38 cellular contexts compared by ENCODE assay signal in the genomic region with DNA sequence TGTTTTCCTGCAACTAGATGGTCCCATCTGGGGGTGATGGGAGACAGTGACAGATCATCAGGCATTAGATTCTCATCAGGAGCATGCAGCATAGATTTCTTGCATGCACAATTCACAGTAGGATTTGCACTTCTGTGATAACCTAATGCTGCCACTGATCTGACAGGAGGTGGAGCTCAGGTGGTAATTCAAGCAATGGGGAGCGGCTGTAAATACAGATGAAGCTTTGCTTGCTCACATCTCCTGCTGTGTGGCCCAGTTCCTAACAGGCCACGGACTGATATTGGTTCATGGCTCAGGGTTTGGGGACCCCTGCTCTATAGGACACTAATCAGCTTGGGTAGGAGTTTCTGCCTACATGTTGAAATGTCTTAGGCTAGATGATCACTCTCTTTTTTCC.
"Had no signal": no experiment of that assay in that cellular context is flagged by ENCODE, and none has a peak within 500 bp of the region (broad histone marks: within the 10 kb centered on the region; RNA-seq: fewer than 3 reads in every experiment).

No MANE protein-coding gene starts in this region.

- H3K27ac ChIP-seq: adrenal gland, ascending aorta, body of pancreas, brain microvascular endothelial cell, breast epithelium, cardiac muscle cell had no signal

- H3K27me3 Mint-ChIP-seq: activated naive CD4-positive, alpha-beta T cell treated with anti-CD3 and anti-CD28 coated beads, Interleukin-2, amount 10 ng/mL, durations not matched to agents 7 days and 5 days had no signal

- H3K9me3 Mint-ChIP-seq: activated naive CD4-positive, alpha-beta T cell treated with anti-CD3 and anti-CD28 coated beads for 36 hours; activated naive CD4-positive, alpha-beta T cell treated with anti-CD3 and anti-CD28 coated beads, Interleukin-2, amount 10 ng/mL, durations not matched to agents 7 days and 5 days; activated naive CD4-positive, alpha-beta T cell treated with anti-CD3 and anti-CD28 coated beads, Interleukin-2, amount 50 U/mL, for 24 hours; activated naive CD8-positive, alpha-beta T cell treated with anti-CD3 and anti-CD28 coated beads for 36 hours; activated naive CD8-positive, alpha-beta T cell treated with anti-CD3 and anti-CD28 coated beads, Interleukin-2, amount 10 ng/mL, durations not matched to agents 7 days and 5 days; activated naive CD8-positive, alpha-beta T cell treated with anti-CD3 and anti-CD28 coated beads, Interleukin-2, amount 50 U/mL, for 24 hours; activated T-cell treated with anti-CD3 and anti-CD28 coated beads, Interleukin-2, amount 50 U/mL, for 24 hours; activated T-cell treated with anti-CD3 and anti-CD28 coated beads, Interleukin-2, amount 50 U/mL, for 4 hours; activated T-cell treated with anti-CD3 and anti-CD28 coated beads, Interleukin-2, amount 50 U/mL, for 72 hours; activated T-helper 1 cell treated with anti-CD3 and anti-CD28 coated beads, Interleukin-12 subunit alpha, Interleukin-12 subunit beta, Interleukin-2, Interleukin-4 antibody, amounts not matched to agents 30 ng/mL and 10 ng/mL and 1 ng/mL, durations not matched to agents 14 hours and 24 hours and 36 hours; activated T-helper 2 cell treated with anti-CD3 and anti-CD28 coated beads, Interferon-gamma antibody, Interleukin-2, Interleukin-4, amounts not matched to agents 10 μg/mL and 5 μg/mL and 100 μg/mL, durations not matched to agents 14 hours and 24 hours and 36 hours; central memory CD8-positive, alpha-beta T cell had no signal

- H3K4me1 Mint-ChIP-seq: activated naive CD4-positive, alpha-beta T cell treated with anti-CD3 and anti-CD28 coated beads, Interleukin-2, amount 10 ng/mL, durations not matched to agents 7 days and 5 days; activated naive CD4-positive, alpha-beta T cell treated with anti-CD3 and anti-CD28 coated beads, Interleukin-2, amount 50 U/mL, for 24 hours; activated naive CD8-positive, alpha-beta T cell treated with anti-CD3 and anti-CD28 coated beads for 36 hours; activated naive CD8-positive, alpha-beta T cell treated with anti-CD3 and anti-CD28 coated beads, Interleukin-2, amount 10 ng/mL, durations not matched to agents 7 days and 5 days; activated naive CD8-positive, alpha-beta T cell treated with anti-CD3 and anti-CD28 coated beads, Interleukin-2, amount 50 U/mL, for 24 hours; activated T-helper 17 cell treated with anti-CD3 and anti-CD28 coated beads, Interleukin-2, amount 50 U/mL, for 72 hours; central memory CD8-positive, alpha-beta T cell had no signal

- H3K27me3 ChIP-seq: ascending aorta, body of pancreas, brain microvascular endothelial cell, breast epithelium, cardiac muscle cell had no signal

- ATAC-seq: activated naive CD4-positive, alpha-beta T cell treated with anti-CD3 and anti-CD28 coated beads, Interleukin-2, amount 50 U/mL, for 72 hours; activated naive CD8-positive, alpha-beta T cell treated with anti-CD3 and anti-CD28 coated beads, Interleukin-2, amount 50 U/mL, for 24 hours; activated T-cell treated with anti-CD3 and anti-CD28 coated beads, Interleukin-2, amount 50 U/mL, for 4 hours; activated T-cell treated with anti-CD3 and anti-CD28 coated beads, Interleukin-2, amount 50 U/mL, for 72 hours; activated T-helper 17 cell treated with anti-CD3 and anti-CD28 coated beads, Interleukin-2, amount 50 U/mL, for 72 hours; body of pancreas had no signal

- H3K36me3 Mint-ChIP-seq: activated naive CD4-positive, alpha-beta T cell treated with anti-CD3 and anti-CD28 coated beads, Interleukin-2, amount 10 ng/mL, durations not matched to agents 7 days and 5 days; activated naive CD4-positive, alpha-beta T cell treated with anti-CD3 and anti-CD28 coated beads, Interleukin-2, amount 50 U/mL, for 24 hours; activated naive CD4-positive, alpha-beta T cell treated with anti-CD3 and anti-CD28 coated beads, Interleukin-2, amount 50 U/mL, for 72 hours; activated naive CD8-positive, alpha-beta T cell; activated naive CD8-positive, alpha-beta T cell treated with anti-CD3 and anti-CD28 coated beads for 36 hours; activated naive CD8-positive, alpha-beta T cell treated with anti-CD3 and anti-CD28 coated beads, Interleukin-2, amount 10 ng/mL, durations not matched to agents 7 days and 5 days; brain had no signal

- H3K9me3 ChIP-seq: adrenal gland, ascending aorta, body of pancreas, breast epithelium had no signal

- H3K27ac Mint-ChIP-seq: activated naive CD4-positive, alpha-beta T cell treated with anti-CD3 and anti-CD28 coated beads for 36 hours; activated naive CD4-positive, alpha-beta T cell treated with anti-CD3 and anti-CD28 coated beads, Interleukin-2, amount 10 ng/mL, durations not matched to agents 7 days and 5 days; activated naive CD4-positive, alpha-beta T cell treated with anti-CD3 and anti-CD28 coated beads, Interleukin-2, amount 50 U/mL, for 24 hours; activated naive CD4-positive, alpha-beta T cell treated with anti-CD3 and anti-CD28 coated beads, Interleukin-2, amount 50 U/mL, for 72 hours; activated naive CD8-positive, alpha-beta T cell; activated naive CD8-positive, alpha-beta T cell treated with anti-CD3 and anti-CD28 coated beads for 36 hours; activated naive CD8-positive, alpha-beta T cell treated with anti-CD3 and anti-CD28 coated beads, Interleukin-2, amount 10 ng/mL, durations not matched to agents 7 days and 5 days; activated naive CD8-positive, alpha-beta T cell treated with anti-CD3 and anti-CD28 coated beads, Interleukin-2, amount 50 U/mL, for 24 hours; activated T-cell treated with anti-CD3 and anti-CD28 coated beads, Interleukin-2, amount 50 U/mL, for 24 hours; activated T-cell treated with anti-CD3 and anti-CD28 coated beads, Interleukin-2, amount 50 U/mL, for 72 hours; activated T-helper 1 cell treated with anti-CD3 and anti-CD28 coated beads, Interleukin-12 subunit alpha, Interleukin-12 subunit beta, Interleukin-2, Interleukin-4 antibody, amounts not matched to agents 30 ng/mL and 10 ng/mL and 1 ng/mL, durations not matched to agents 14 hours and 24 hours and 36 hours; activated T-helper 17 cell treated with anti-CD3 and anti-CD28 coated beads, Interleukin-2, amount 50 U/mL, for 72 hours; activated T-helper 2 cell treated with anti-CD3 and anti-CD28 coated beads, Interferon-gamma antibody, Interleukin-2, Interleukin-4, amounts not matched to agents 10 μg/mL and 5 μg/mL and 100 μg/mL, durations not matched to agents 14 hours and 24 hours and 36 hours had no signal

- H3K4me1 ChIP-seq: adrenal gland, ascending aorta had no signal

- H3K36me3 ChIP-seq: adrenal gland, ascending aorta, brain microvascular endothelial cell, breast epithelium, cardiac muscle cell had no signal

- H3K4me3 Mint-ChIP-seq: activated naive CD4-positive, alpha-beta T cell treated with anti-CD3 and anti-CD28 coated beads for 36 hours; activated naive CD4-positive, alpha-beta T cell treated with anti-CD3 and anti-CD28 coated beads, Interleukin-2, amount 10 ng/mL, durations not matched to agents 7 days and 5 days; activated naive CD4-positive, alpha-beta T cell treated with anti-CD3 and anti-CD28 coated beads, Interleukin-2, amount 50 U/mL, for 24 hours; activated naive CD8-positive, alpha-beta T cell; activated naive CD8-positive, alpha-beta T cell treated with anti-CD3 and anti-CD28 coated beads for 36 hours; activated naive CD8-positive, alpha-beta T cell treated with anti-CD3 and anti-CD28 coated beads, Interleukin-2, amount 10 ng/mL, durations not matched to agents 7 days and 5 days; activated naive CD8-positive, alpha-beta T cell treated with anti-CD3 and anti-CD28 coated beads, Interleukin-2, amount 50 U/mL, for 24 hours; activated T-cell treated with anti-CD3 and anti-CD28 coated beads, Interleukin-2, amount 50 U/mL, for 24 hours; activated T-cell treated with anti-CD3 and anti-CD28 coated beads, Interleukin-2, amount 50 U/mL, for 4 hours; activated T-cell treated with anti-CD3 and anti-CD28 coated beads, Interleukin-2, amount 50 U/mL, for 72 hours; activated T-helper 1 cell treated with anti-CD3 and anti-CD28 coated beads, Interleukin-12 subunit alpha, Interleukin-12 subunit beta, Interleukin-2, Interleukin-4 antibody, amounts not matched to agents 30 ng/mL and 10 ng/mL and 1 ng/mL, durations not matched to agents 14 hours and 24 hours and 36 hours; activated T-helper 17 cell treated with anti-CD3 and anti-CD28 coated beads, Interleukin-2, amount 50 U/mL, for 72 hours; brain; central memory CD8-positive, alpha-beta T cell had no signal

- DNase-seq: activated effector memory CD4-positive, alpha-beta T cell treated with anti-CD3 and anti-CD28 coated beads, Interleukin-2, amount 50 U/mL, for 16 hours; activated effector memory CD4-positive, alpha-beta T cell treated with Interleukin-2 at 50 U/mL for 16 hours; activated gamma-delta T cell; activated gamma-delta T cell treated with Interleukin-2 at 50 U/mL for 16 hours; activated naive CD4-positive, alpha-beta T cell; activated naive CD4-positive, alpha-beta T cell treated with anti-CD3 and anti-CD28 coated beads for 36 hours; activated naive CD4-positive, alpha-beta T cell treated with anti-CD3 and anti-CD28 coated beads, Interleukin-2, amount 10 ng/mL, durations not matched to agents 7 days and 5 days; activated naive CD4-positive, alpha-beta T cell treated with anti-CD3 and anti-CD28 coated beads, Interleukin-2, amount 50 U/mL, for 16 hours; activated naive CD4-positive, alpha-beta T cell treated with Interleukin-2 at 50 U/mL for 16 hours; activated naive CD8-positive, alpha-beta T cell treated with anti-CD3 and anti-CD28 coated beads for 36 hours; activated naive CD8-positive, alpha-beta T cell treated with anti-CD3 and anti-CD28 coated beads, Interleukin-2, amount 10 ng/mL, durations not matched to agents 7 days and 5 days; activated naive CD8-positive, alpha-beta T cell treated with anti-CD3 and anti-CD28 coated beads, Interleukin-2, amount 50 U/mL, for 24 hours; activated T-cell treated with anti-CD3 and anti-CD28 coated beads, Interleukin-2, amount 50 U/mL, for 1 hour; activated T-cell treated with anti-CD3 and anti-CD28 coated beads, Interleukin-2, amount 50 U/mL, for 24 hours; activated T-cell treated with anti-CD3 and anti-CD28 coated beads, Interleukin-2, amount 50 U/mL, for 4 hours; activated T-cell treated with anti-CD3 and anti-CD28 coated beads, Interleukin-2, amount 50 U/mL, for 48 hours; activated T-cell treated with anti-CD3 and anti-CD28 coated beads, Interleukin-2, amount 50 U/mL, for 72 hours; adrenal gland; amniotic stem cell; amygdala; anterior cingulate cortex; aorta; body of pancreas; brain microvascular endothelial cell; caudate nucleus; central memory CD4-positive, alpha-beta T cell; cerebellar nuclear complex had no signal

- H3K4me3 ChIP-seq: adrenal gland, ascending aorta, body of pancreas, breast epithelium, cardiac muscle cell had no signal
